Comparison of ENCODE assay signal across 11 cellular contexts in the genomic region with DNA sequence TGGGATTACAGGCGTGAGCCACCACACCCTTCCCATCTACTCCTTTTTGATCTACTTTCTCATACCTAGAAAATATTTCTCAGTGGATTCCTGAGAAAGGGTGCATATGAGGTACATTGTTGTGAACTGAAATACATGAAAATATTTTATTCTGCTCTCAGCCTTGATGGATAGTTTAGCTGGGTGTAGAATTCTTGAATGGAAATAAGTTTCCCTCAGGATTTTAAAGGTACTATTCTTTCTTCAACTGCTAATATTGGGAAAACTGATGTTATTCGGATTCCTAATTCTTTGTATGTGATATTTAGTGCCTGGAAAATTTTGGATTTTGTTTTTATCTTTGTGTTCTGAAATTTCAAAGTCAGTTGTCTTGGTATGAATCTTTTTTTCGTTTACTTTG. TPM values are rescaled to one million over a fixed set of nuclear protein-coding genes. Genes with fewer than 3 reads are reported as not detected.
DNase-seq lines count a peak whose midpoint lies in the region; ATAC-seq, FAIRE-seq and TF ChIP-seq lines count a peak whose summit lies in the region.
"Not testable (repeated sequence)": the region's sequence is repeated elsewhere in the genome, so short reads cannot be mapped to it uniquely, and the experiment has no call there.
"Had no signal": no experiment of that assay in that cellular context is flagged by ENCODE, and none has a peak within 500 bp of the region (broad histone marks: within the 10 kb centered on the region; RNA-seq: fewer than 3 reads in every experiment).

No MANE protein-coding gene starts in this region.

- not testable (repeated sequence) for ATAC-seq in A549, K562

- H2AFZ ChIP-seq in K562 (ENCODE audit: low read depth, low read length): not testable (repeated sequence)

- H3K27me3 ChIP-seq in K562 (ENCODE audit: control insufficient read depth in 2 of 2, insufficient read depth in 2 of 2, low read length in 2 of 2): not testable (repeated sequence)

- H4K20me1 ChIP-seq in K562 (replicated peaks; ENCODE audit: control insufficient read depth, insufficient read depth, low read length): not testable (repeated sequence)

- not testable (repeated sequence) for H3K9me1 ChIP-seq in K562 (ENCODE audit: control insufficient read depth, insufficient read depth, low read length)

- not testable (repeated sequence) for TF ChIP-seq POLR2A in A549 (IDR thresholded peaks at IDR 0.05; ENCODE audit: low read length); K562 (conservative IDR thresholded peaks at IDR 0.05)

- in situ Hi-C loops in K562 (cut with MboI): not testable (repeated sequence)

- intact Hi-C loops in K562 (cut with micrococcal nuclease); kidney (cut with DNase I): not testable (repeated sequence)

- CTCF ChIA-PET in A549 (lab: Yijun Ruan, JAX): interaction anchor here (0.6 to 2.2 kb wide), 3 partner anchors 15 to 306 kb away, joined by 3 to 5 read pairs (median 3); no protein-coding TSS in a partner anchor
- CTCF ChIA-PET in K562 (lab: Yijun Ruan, JAX; ENCODE audit: low intra/inter-chr PET ratio): not testable (repeated sequence)

- not testable (repeated sequence) for H3K4me1 ChIP-seq in A549; K562 (replicated peaks in 1 of 2; ENCODE audit: control insufficient read depth in 2 of 2, insufficient read depth in 2 of 2, low read length in 2 of 2); kidney (ENCODE audit: control insufficient read depth in 1 of 2, insufficient read depth in 1 of 2, low read depth in 1 of 2, low read length in 2 of 2)

- POLR2A ChIA-PET in A549 (lab: Yijun Ruan, JAX); K562 (lab: Yijun Ruan, JAX): not testable (repeated sequence)

- BruUV-seq in K562 (replicated peaks; lab: Mats Ljungman, UMichigan): not testable (repeated sequence)

- H3K4me2 ChIP-seq in A549; K562 (ENCODE audit: insufficient read depth, low read length): not testable (repeated sequence)

- H3K36me3 ChIP-seq in K562 (ENCODE audit: control insufficient read depth, insufficient read depth, low read length); kidney (ENCODE audit: control insufficient read depth in 1 of 2, insufficient read depth in 2 of 2, low read length in 2 of 2): not testable (repeated sequence)

- not testable (repeated sequence) for TF ChIP-seq CTCF in A549 (IDR thresholded peaks at IDR 0.05); K562 (IDR thresholded peaks at IDR 0.05 in 2 of 3, conservative IDR thresholded peaks at IDR 0.05 in 1 of 3; ENCODE audit: insufficient read depth in 2 of 3, low read depth in 1 of 3, low read length in 3 of 3); kidney (IDR thresholded peaks at IDR 0.05; ENCODE audit: borderline replicate concordance, extremely low read depth, insufficient read depth)

- not testable (repeated sequence) for DNase-seq in A549 (ENCODE audit: low read depth in 1 of 2, low spot score in 1 of 2); GM18507 (ENCODE audit: extremely low spot score, insufficient read length, low read depth); K562 (ENCODE audit: extremely low read depth in 1 of 4, low spot score in 3 of 4); kidney; urothelium cell line (ENCODE audit: low spot score)

- H3K9me3 ChIP-seq in A549: peaks cover 21% of the 10 kb centered on the region
- H3K9me3 ChIP-seq in K562 (replicated peaks; ENCODE audit: control insufficient read depth, insufficient read depth, low read depth, low read length); kidney (ENCODE audit: control insufficient read depth in 1 of 2, low read length in 2 of 2): not testable (repeated sequence)

- TF ChIP-seq EP300 in A549 (IDR thresholded peaks at IDR 0.05); K562 (IDR thresholded peaks at IDR 0.05; ENCODE audit: low read length): not testable (repeated sequence)

- FAIRE-seq in A549 (lab: Jason Lieb, UNC) (peak; percentile 99), GM18507 (lab: Jason Lieb, UNC) (peak; percentile 54), K562 (lab: Jason Lieb, UNC) (peak; percentile 60), kidney (lab: Jason Lieb, UNC) (peak; percentile 62), urothelium cell line (lab: Jason Lieb, UNC) (peak; percentile 17)

- 36% methylated on average over 3 of the region's 3 CpGs for WGBS in A549 (ENCODE audit: missing lambda C conversion rate)
- 0% methylated on average over 3 of the region's 3 CpGs for WGBS in K562 (ENCODE audit: insufficient coverage, low coverage, missing lambda C conversion rate)

- not testable (repeated sequence) for H3K79me2 ChIP-seq in K562 (ENCODE audit: control insufficient read depth, insufficient read depth, low read length)

- not testable (repeated sequence) for TF ChIP-seq RAD21 in A549 (conservative IDR thresholded peaks at IDR 0.05 in 1 of 2, IDR thresholded peaks at IDR 0.05 in 1 of 2); K562 (CRISPR knock-in tag; conservative IDR thresholded peaks at IDR 0.05 in 1 of 2, IDR thresholded peaks at IDR 0.05 in 1 of 2)

- H3K27ac ChIP-seq in A549; K562 (ENCODE audit: extremely low read depth, low read depth, low read length); kidney (ENCODE audit: low read depth in 2 of 2, low read length in 2 of 2): not testable (repeated sequence)

- H3K9ac ChIP-seq in K562 (ENCODE audit: insufficient read depth in 1 of 2, low read depth in 2 of 2, low read length in 2 of 2); kidney (ENCODE audit: low read length in 2 of 2): not testable (repeated sequence)

- H3K4me3 ChIP-seq in A549; K562; kidney (ENCODE audit: low read length in 2 of 2): not testable (repeated sequence)

TF ChIP-seq in K562, 482 proteins besides CTCF, POLR2A, EP300 and RAD21:
- TF ChIP-seq ZFP1 (CRISPR knock-in tag; IDR thresholded peaks at IDR 0.05): peak; percentile 57; the same call in 1 of the 2 replicates
TF ChIP-seq in K562: peak in this region for 1; not testable (repeated sequence) for 481.

RNA-seq across cellular contexts. Expression of gene FAM81A, which starts 9.1 kb away (rescaled TPM):
- 12.4 and 13.1 TPM in 2 replicates for polyA plus RNA-seq in A549 (2011; rRNA removed)
- 9.6 and 10.4 TPM in 2 replicates for polyA plus RNA-seq in A549 (2012; cell fraction: cytosol; rRNA removed)
- 3.5 and 5.3 TPM in 2 replicates for polyA plus RNA-seq in A549 (2012; cell fraction: nucleus; rRNA removed)
- polyA plus RNA-seq in A549 (2017; fragmentation: RNase III; extraction: RNeasy Plus Mini Kit Qiagen cat#74134 plus additional on column Dnase treatment): 11.5 to 15.1 TPM (median 12.7 TPM) in 3 replicates
- polyA minus RNA-seq in A549 (2011; rRNA and poly(A)+ RNA removed): 4.9 and 7.7 TPM in 2 replicates
- total RNA-seq in K562 (2011; cell fraction: chromatin; rRNA removed; ENCODE audit: low replicate concordance): not detected in 2 replicates
- not detected in 2 replicates for total RNA-seq in K562 (2011; cell fraction: nucleolus; rRNA removed)
- total RNA-seq in K562 (2011; cell fraction: nucleoplasm; rRNA removed): not detected in 2 replicates
- not detected in 2 replicates for total RNA-seq in K562 (2014; rRNA removed)
- total RNA-seq in K562 (2014; rRNA removed; fragmentation: Illumina TruSeq; extraction: Trizol): not detected in 2 replicates
- total RNA-seq in K562 (2015; rRNA removed; fragmentation: Illumina TruSeq; extraction: Trizol): not detected in 2 replicates
- not detected in 2 replicates for total RNA-seq in K562 (2021)
- polyA plus RNA-seq in K562 (2011; rRNA removed): not detected in 2 replicates
- polyA plus RNA-seq in K562 (2011; cell fraction: cytosol; rRNA removed): not detected in 2 replicates
- not detected in 2 replicates for polyA plus RNA-seq in K562 (2011; cell fraction: nucleus; rRNA removed)
- not detected in 2 replicates for polyA plus RNA-seq in K562 (2012)
- not detected in 2 replicates for polyA plus RNA-seq in K562 (2014; fragmentation: Illumina TruSeq; extraction: Trizol)
- polyA plus RNA-seq in K562 (2014; fragmentation: Nextera tagmentation; extraction: Ambion mirVana): not detected
- polyA plus RNA-seq in K562 (2014; rRNA removed): not detected in 2 replicates
- not detected in 2 replicates for polyA minus RNA-seq in K562 (2011; rRNA and poly(A)+ RNA removed)
- polyA minus RNA-seq in K562 (2011; cell fraction: cytosol; rRNA and poly(A)+ RNA removed): not detected in 2 replicates
- not detected in 2 replicates for polyA minus RNA-seq in K562 (2011; cell fraction: nucleus; rRNA and poly(A)+ RNA removed)
- total RNA-seq in kidney: 10.4 TPM
- 10.4 TPM for polyA plus RNA-seq in kidney (ENCODE audit: insufficient read depth, low read depth, low replicate concordance)
- total RNA-seq: A673; CD4-positive, alpha-beta memory T cell; CD4-positive, CD25-positive, alpha-beta regulatory T cell; G401 had no signal
- polyA plus RNA-seq: AG04450; CD4-positive, alpha-beta memory T cell; CD4-positive, CD25-positive, alpha-beta regulatory T cell; CD8-positive, alpha-beta memory T cell had no signal

RNA-seq across cellular contexts. Expression of gene MYO1E, which starts 56.2 kb away (rescaled TPM):
- polyA plus RNA-seq in A549 (2011; rRNA removed) (451 and 497 TPM in 2 replicates), A549 (2017; fragmentation: RNase III; extraction: RNeasy Plus Mini Kit Qiagen cat#74134 plus additional on column Dnase treatment) (168 to 202 TPM (median 181 TPM) in 3 replicates), K562 (2011; rRNA removed) (not detected in 2 replicates), K562 (2014; fragmentation: Illumina TruSeq; extraction: Trizol) (not detected in 2 replicates), K562 (2014; fragmentation: Nextera tagmentation; extraction: Ambion mirVana) (under 1 TPM; under 0.01 to 0.01 TPM), K562 (2014; rRNA removed) (not detected in 2 replicates), kidney (ENCODE audit: insufficient read depth, low read depth, low replicate concordance) (41.9 TPM)
- polyA plus RNA-seq in A549 (2012; cell fraction: cytosol; rRNA removed): 76.7 and 101 TPM in 2 replicates
- polyA plus RNA-seq in A549 (2012; cell fraction: nucleus; rRNA removed): 251 and 264 TPM in 2 replicates
- 285 and 317 TPM in 2 replicates for polyA minus RNA-seq in A549 (2011; rRNA and poly(A)+ RNA removed)
- not detected in 2 replicates for total RNA-seq in K562 (2011; cell fraction: chromatin; rRNA removed; ENCODE audit: low replicate concordance)
- not detected in 2 replicates for total RNA-seq in K562 (2011; cell fraction: nucleolus; rRNA removed)
- not detected in 2 replicates for total RNA-seq in K562 (2011; cell fraction: nucleoplasm; rRNA removed)
- total RNA-seq in K562 (2014; rRNA removed) (not detected in 2 replicates), K562 (2014; rRNA removed; fragmentation: Illumina TruSeq; extraction: Trizol) (not detected in 2 replicates), K562 (2015; rRNA removed; fragmentation: Illumina TruSeq; extraction: Trizol) (not detected in 2 replicates), K562 (2021) (0.42 and 0.44 TPM in 2 replicates), kidney (198 TPM)
- not detected in 2 replicates for polyA plus RNA-seq in K562 (2011; cell fraction: cytosol; rRNA removed)
- polyA plus RNA-seq in K562 (2011; cell fraction: nucleus; rRNA removed): not detected in 2 replicates
- polyA plus RNA-seq in K562 (2012): 0.05 and 0.07 TPM in 2 replicates
- not detected in 2 replicates for polyA minus RNA-seq in K562 (2011; rRNA and poly(A)+ RNA removed)
- 0.76 and 1.3 TPM in 2 replicates for polyA minus RNA-seq in K562 (2011; cell fraction: cytosol; rRNA and poly(A)+ RNA removed)
- 0.22 and 0.27 TPM in 2 replicates for polyA minus RNA-seq in K562 (2011; cell fraction: nucleus; rRNA and poly(A)+ RNA removed)
- polyA plus RNA-seq: CD4-positive, alpha-beta memory T cell had no signal

Comparison
In these comparisons a context has a peak if more than half of its experiments do, and no peak if none do; other contexts are left out.
1. RNA of gene MYO1E, which starts 56.2 kb away (polyA plus RNA-seq): 76.7 to 497 TPM in A549 and 41.9 TPM in kidney (single experiment); under 0.01 to 0.07 TPM in K562; every median in the first group is over 10 times any median in the second.